Comparison of ENCODE assay signal across 9 cellular contexts in the genomic region with DNA sequence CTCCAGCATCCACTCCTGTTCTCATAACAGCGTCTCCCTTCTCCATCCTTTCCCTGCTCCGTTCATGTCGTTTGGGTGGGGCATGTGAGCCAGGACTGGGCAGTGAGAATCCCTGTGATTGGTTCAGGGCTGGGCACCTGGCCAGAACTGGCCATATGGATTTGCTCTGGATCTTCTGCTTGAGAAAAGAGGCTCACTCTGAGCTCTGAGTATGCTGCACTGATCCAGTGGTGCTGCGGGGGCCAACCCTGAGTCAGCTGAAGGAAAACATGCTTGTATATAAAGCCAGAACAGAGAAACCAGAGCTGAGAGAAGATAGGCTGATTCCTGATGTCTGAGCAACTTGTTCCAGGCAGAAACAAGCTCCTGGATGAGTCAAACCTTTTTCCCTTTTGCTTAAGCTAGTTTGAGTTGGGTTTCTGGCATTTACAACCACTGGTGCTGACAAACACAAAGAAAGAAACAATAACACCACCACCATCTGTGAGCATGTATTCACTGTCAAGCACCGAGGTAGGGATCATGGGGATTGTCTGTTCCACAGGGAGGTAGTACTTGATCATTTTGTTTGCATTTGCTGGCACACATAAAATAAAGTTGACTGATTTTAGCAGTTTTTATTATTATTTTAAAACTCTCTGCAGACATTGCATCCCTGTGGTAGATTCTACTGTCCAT. TPM values are rescaled to one million over a fixed set of nuclear protein-coding genes. Genes with fewer than 3 reads are reported as not detected.
DNase-seq lines count a peak whose midpoint lies in the region; ATAC-seq, FAIRE-seq and TF ChIP-seq lines count a peak whose summit lies in the region.
"Had no signal": no experiment of that assay in that cellular context is flagged by ENCODE, and none has a peak within 500 bp of the region (broad histone marks: within the 10 kb centered on the region; RNA-seq: fewer than 3 reads in every experiment).

No MANE protein-coding gene starts in this region.

- no peaks in the 10 kb centered on the region for H3K27me3 ChIP-seq in esophagus muscularis mucosa
- no peaks in the 10 kb centered on the region for H3K27me3 ChIP-seq in osteoblast (ENCODE audit: insufficient read depth, low read length)

- DNase-seq in H54 (ENCODE audit: insufficient read length, low spot score) (peak; percentile 44), NCI-H774 (lab: John Stamatoyannopoulos, UW) (peak; percentile 1), esophagus muscularis mucosa (ENCODE audit: extremely low spot score) (no peak), osteoblast (ENCODE audit: insufficient read length, low spot score, missing footprints) (peak; percentile 93)
- DNase-seq: PC-9 had no signal

- FAIRE-seq in H54 (lab: Jason Lieb, UNC): peak; percentile 68
- FAIRE-seq: endometrium had no signal

- TF ChIP-seq POLR2A in H54 (IDR thresholded peaks at IDR 0.05; ENCODE audit: low read depth, low read length) (no peak), esophagus muscularis mucosa (IDR thresholded peaks at IDR 0.05; ENCODE audit: low read depth) (no peak)

- H3K4me1 ChIP-seq in esophagus muscularis mucosa (peaks cover 0 to 16% (median 13%) of the 10 kb centered on the region in 4 donors), osteoblast (ENCODE audit: insufficient read depth, low read length) (peaks cover 9% of the 10 kb centered on the region)

- H3K79me2 ChIP-seq in osteoblast (ENCODE audit: insufficient read depth, low read length): no peaks in the 10 kb centered on the region

- peak overlapping the region; percentile 76 for H2AFZ ChIP-seq in osteoblast (ENCODE audit: low read length)
- H2AFZ ChIP-seq: PC-9 had no signal

- TF ChIP-seq CTCF in esophagus muscularis mucosa (IDR thresholded peaks at IDR 0.05): no peak
- no peak for TF ChIP-seq CTCF in osteoblast (IDR thresholded peaks at IDR 0.05; ENCODE audit: extremely low read depth, low read depth, low read length)

- H3K36me3 ChIP-seq in esophagus muscularis mucosa (no peaks in the 10 kb centered on the region), osteoblast (ENCODE audit: insufficient read depth, low read length) (no peaks in the 10 kb centered on the region)

- H4K20me1 ChIP-seq in osteoblast (ENCODE audit: insufficient read depth, low read length): no peaks in the 10 kb centered on the region

- 27% methylated on average over 4 of the region's 5 CpGs for WGBS in esophagus muscularis mucosa

- no peak for TF ChIP-seq EP300 in esophagus muscularis mucosa (IDR thresholded peaks at IDR 0.05)

- no peaks in the 10 kb centered on the region for H3K9me3 ChIP-seq in esophagus muscularis mucosa
- H3K9me3 ChIP-seq in osteoblast (ENCODE audit: low read depth, low read length): no peaks in the 10 kb centered on the region

- no peak overlapping the region for H3K4me3 ChIP-seq in esophagus muscularis mucosa
- no peak overlapping the region for H3K4me3 ChIP-seq in osteoblast (ENCODE audit: insufficient read depth, low read length)
- H3K4me3 ChIP-seq: PC-9 had no signal

- ATAC-seq in HG02970 (IDR thresholded peaks at IDR 0.05; ENCODE audit: low FRiP score, unreplicated experiment) (no peak), HG03457 (IDR thresholded peaks at IDR 0.05; ENCODE audit: unreplicated experiment) (no peak), GM19463 (IDR thresholded peaks at IDR 0.05; ENCODE audit: unreplicated experiment) (no peak)

- H3K4me2 ChIP-seq in osteoblast (ENCODE audit: insufficient read depth, low read length): peak overlapping the region; percentile 61
- H3K4me2 ChIP-seq: PC-9 had no signal

- peak overlapping the region; percentile 9 to 44 (median 35) for H3K27ac ChIP-seq in esophagus muscularis mucosa (replicated peaks in 1 of 4)
- H3K27ac ChIP-seq in osteoblast (ENCODE audit: low read depth, low read length): peak overlapping the region; percentile 63
- H3K27ac ChIP-seq: PC-9 had no signal

- intact Hi-C loops in esophagus muscularis mucosa (cut with DNase I): no loop called here

RNA-seq across cellular contexts. Expression of gene HPD, which starts 14.0 kb away (rescaled TPM):
- total RNA-seq in esophagus muscularis mucosa (1 to 10 TPM in 2 of 4 donors, under 1 TPM in 2; 0.65 to 3.3 (median 1.3) TPM), osteoblast (under 0.01 TPM in 1 of 2 replicates, not detected in the other)

RNA-seq across cellular contexts. Expression of gene PSMD9, which starts 15.9 kb away (rescaled TPM):
- total RNA-seq in esophagus muscularis mucosa (10 to 100 TPM; 22.4 to 63.7 (median 44.4) TPM), osteoblast (29.7 and 33.0 TPM in 2 replicates)

RNA-seq across cellular contexts. Expression of gene CFAP251, which starts 45.7 kb away (rescaled TPM):
- 1 to 10 TPM in 1 of 4 donors, under 1 TPM in 3; 0.66 to 1.9 (median 0.87) TPM for total RNA-seq in esophagus muscularis mucosa
- total RNA-seq in osteoblast: 4.3 and 7.4 TPM in 2 replicates
